ENCODE assay signal across 15 cellular contexts in genomic region chr22:35699859-35700258, GRCh38. TPM values are rescaled to one million over a fixed set of nuclear protein-coding genes. Genes with fewer than 3 reads are reported as not detected.
"Had no signal": no experiment of that assay in that cellular context is flagged by ENCODE, and none has a peak within 500 bp of the region (broad histone marks: within the 10 kb centered on the region; RNA-seq: fewer than 3 reads in every experiment).

No MANE protein-coding gene starts in this region.

RNA-seq across cellular contexts. Expression of gene APOL5, which starts 17.8 kb away (rescaled TPM):
- total RNA-seq: activated B cell treated with CpG ODN at 0.5 μM for 24 hours; activated CD4-positive, alpha-beta memory T cell treated with anti-CD3 and anti-CD28 coated beads, Interleukin-2, amount 10 ng/mL, durations not matched to agents 7 days and 5 days; activated naive CD4-positive, alpha-beta T cell treated with anti-CD3 and anti-CD28 coated beads, Interleukin-2, amount 50 U/mL, for 72 hours; activated naive CD8-positive, alpha-beta T cell treated with anti-CD3 and anti-CD28 coated beads for 36 hours; activated T-cell treated with anti-CD3 and anti-CD28 coated beads, Interleukin-2, amount 50 U/mL, for 4 hours; activated T-cell treated with anti-CD3 and anti-CD28 coated beads, Interleukin-2, amount 50 U/mL, for 72 hours; activated T-helper 1 cell treated with anti-CD3 and anti-CD28 coated beads, Interleukin-12 subunit alpha, Interleukin-12 subunit beta, Interleukin-2, Interleukin-4 antibody, amounts not matched to agents 30 ng/mL and 10 ng/mL and 1 ng/mL, durations not matched to agents 14 hours and 24 hours and 36 hours; activated T-helper 2 cell treated with anti-CD3 and anti-CD28 coated beads, Interferon-gamma antibody, Interleukin-2, Interleukin-4, amounts not matched to agents 10 μg/mL and 5 μg/mL and 100 μg/mL, durations not matched to agents 14 hours and 24 hours and 36 hours; adrenal gland; aorta; astrocyte; body of pancreas; breast epithelium; cardiac septum; cerebellum had no signal
